Comparison of ENCODE assay signal across 26 cellular contexts in the genomic region with DNA sequence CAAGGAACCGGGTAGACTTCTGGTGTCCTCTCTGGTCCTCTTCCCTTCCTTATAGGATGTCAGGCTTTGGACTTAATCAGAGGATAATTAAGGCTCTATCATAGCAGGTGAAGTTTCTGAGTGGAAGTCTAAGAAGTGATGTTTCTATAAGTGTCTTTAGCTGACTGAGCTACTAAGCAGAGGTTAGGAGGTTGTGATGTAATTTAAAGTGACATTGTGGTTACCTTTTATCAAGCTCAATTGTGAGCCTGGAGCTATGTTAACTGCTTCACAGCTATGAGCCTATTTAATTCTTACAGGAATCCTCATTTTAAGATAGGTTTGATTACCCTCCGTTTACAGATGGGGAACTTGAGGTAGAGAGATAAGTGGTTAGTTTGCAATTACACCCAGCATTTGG.
DNase-seq lines count a peak whose midpoint lies in the region; ATAC-seq and TF ChIP-seq lines count a peak whose summit lies in the region.
"Had no signal": no experiment of that assay in that cellular context is flagged by ENCODE, and none has a peak within 500 bp of the region (broad histone marks: within the 10 kb centered on the region; RNA-seq: fewer than 3 reads in every experiment).

No MANE protein-coding gene starts in this region.

- peaks cover 73% of the 10 kb centered on the region for H3K4me1 ChIP-seq in cardiac muscle cell (ENCODE audit: low read depth)
- peaks cover 21% of the 10 kb centered on the region for H3K4me1 ChIP-seq in MM.1S (ENCODE audit: low read length)
- H3K4me1 ChIP-seq in mucosa of descending colon (ENCODE audit: low read depth), result no peaks in the 10 kb centered on the region
- H3K4me1 ChIP-seq: Caco-2, SJSA1 had no signal

- H3K36me3 Mint-ChIP-seq in activated B cell treated with CpG ODN at 0.5 μM for 24 hours (ENCODE audit: low read depth), result no peaks in the 10 kb centered on the region
- H3K36me3 Mint-ChIP-seq: CD4-positive, CD25-positive, alpha-beta regulatory T cell; IgD-negative memory B cell had no signal

- H3K9me3 Mint-ChIP-seq in activated B cell treated with CpG ODN at 0.5 μM for 24 hours, result no peaks in the 10 kb centered on the region

- H3K4me2 ChIP-seq in MM.1S (ENCODE audit: low read depth, low read length), result peak overlapping the region; percentile 65; the same call in 1 of the 2 replicates

- H3K27me3 ChIP-seq in cardiac muscle cell, result no peaks in the 10 kb centered on the region
- H3K27me3 ChIP-seq in MM.1S (replicated peaks; ENCODE audit: insufficient read depth, low read length), result no peaks in the 10 kb centered on the region
- H3K27me3 ChIP-seq: Peyer's patch, SJSA1 had no signal

- peak overlapping the region; percentile 39 for H3K4me3 Mint-ChIP-seq in activated B cell treated with CpG ODN at 0.5 μM for 24 hours
- H3K4me3 Mint-ChIP-seq: T-helper 17 cell had no signal

- ATAC-seq in Right ventricle myocardium superior (ENCODE audit: poor library complexity), result no peak
- ATAC-seq in activated B cell treated with CpG ODN at 0.5 μM for 24 hours (ENCODE audit: low read depth), result no peak
- ATAC-seq in mucosa of descending colon, result no peak
- ATAC-seq: T-helper 17 cell had no signal

- H3K9me3 ChIP-seq in cardiac muscle cell (ENCODE audit: low read depth) (no peaks in the 10 kb centered on the region), MM.1S (replicated peaks; ENCODE audit: insufficient read depth, low read length) (no peaks in the 10 kb centered on the region), mucosa of descending colon (no peaks in the 10 kb centered on the region)
- H3K9me3 ChIP-seq: Caco-2, Peyer's patch, SJSA1 had no signal

- H3F3A ChIP-seq in MM.1S (ENCODE audit: insufficient read depth, low read length), result no peaks in the 10 kb centered on the region

- peaks cover 61% of the 10 kb centered on the region for H3K4me1 Mint-ChIP-seq in activated B cell treated with CpG ODN at 0.5 μM for 24 hours
- H3K4me1 Mint-ChIP-seq: T-helper 17 cell had no signal

- CTCF ChIA-PET in activated B cell treated with CpG ODN at 0.5 μM for 24 hours (lab: Charles Lee), result no interaction called here

- H3K27ac ChIP-seq in cardiac muscle cell (peak overlapping the region; percentile 90), MM.1S (ENCODE audit: low read length) (no peak overlapping the region)
- H3K27ac ChIP-seq: Peyer's patch, SJSA1 had no signal

- H3K36me3 ChIP-seq in cardiac muscle cell, result no peaks in the 10 kb centered on the region
- H3K36me3 ChIP-seq in MM.1S (replicated peaks; ENCODE audit: insufficient read depth, low read length), result no peaks in the 10 kb centered on the region
- no peaks in the 10 kb centered on the region for H3K36me3 ChIP-seq in mucosa of descending colon (ENCODE audit: low read depth)
- H3K36me3 ChIP-seq: Peyer's patch, SJSA1 had no signal

- H4K20me1 ChIP-seq in MM.1S (ENCODE audit: insufficient read depth, low read length), result no peaks in the 10 kb centered on the region

- H3K27ac Mint-ChIP-seq in activated B cell treated with CpG ODN at 0.5 μM for 24 hours, result peak overlapping the region; percentile 74
- H3K27ac Mint-ChIP-seq: T-helper 17 cell had no signal

- TF ChIP-seq CTCF in cardiac muscle cell (IDR thresholded peaks at IDR 0.05; ENCODE audit: low read depth, low read length) (no peak), MM.1S (IDR thresholded peaks at IDR 0.05; ENCODE audit: low read length) (no peak), activated B cell treated with CpG ODN at 0.5 μM for 24 hours (IDR thresholded peaks at IDR 0.05) (no peak), mucosa of descending colon (IDR thresholded peaks at IDR 0.05) (no peak)

- no peak overlapping the region for H2AFZ ChIP-seq in MM.1S (ENCODE audit: low read length)

- H3K4me3 ChIP-seq in cardiac muscle cell (no peak overlapping the region), MM.1S (ENCODE audit: low read length) (no peak overlapping the region), mucosa of descending colon (no peak overlapping the region)
- H3K4me3 ChIP-seq: Peyer's patch, SJSA1 had no signal

- no peaks in the 10 kb centered on the region for H3K9me2 ChIP-seq in MM.1S (replicated peaks; ENCODE audit: insufficient read depth, low read length)

- DNase-seq in cardiac muscle cell (ENCODE audit: low read depth in 1 of 2, low spot score in 1 of 2), result no peak
- DNase-seq in Right ventricle myocardium superior, result no peak
- peak; percentile 7 for DNase-seq in MM.1S
- no peak for DNase-seq in activated B cell treated with CpG ODN at 0.5 μM for 24 hours
- DNase-seq in amniotic stem cell (lab: John Stamatoyannopoulos, UW), result no peak
- DNase-seq in ureter (ENCODE audit: low spot score), result no peak
- DNase-seq in mucosa of descending colon, result no peak
- DNase-seq in AG20443 (ENCODE audit: low spot score), result no peak
- DNase-seq: 8988T; Caco-2; CD4-positive, CD25-positive, alpha-beta regulatory T cell; DMS 273 treated with DMSO at 0.1 percent for 48 hours; EL; GF-D8; Karpas-422; NCI-H1048; NCI-H1417 treated with DMSO at 0.1 percent for 48 hours; NCI-H226; NCI-H510A treated with DMSO at 0.1 percent for 48 hours; NCI-H748 treated with DMSO at 0.1 percent for 48 hours; NK-92 treated with Interleukin-12 subunit alpha and Interleukin-12 subunit beta, amount 100 ng/mL, for 24 hours; Peyer's patch; SW 1271; T-helper 17 cell had no signal

- H3K9ac ChIP-seq in MM.1S (ENCODE audit: low read length), result no peak overlapping the region

- POLR2A ChIA-PET in activated B cell treated with CpG ODN at 0.5 μM for 24 hours (lab: Charles Lee), result interaction anchor here (1.6 kb wide), 1 partner anchor 9 kb away, joined by 8 read pairs; no protein-coding TSS in a partner anchor

- no peaks in the 10 kb centered on the region for H3K79me2 ChIP-seq in MM.1S (ENCODE audit: low read length)

- intact Hi-C loops in Right ventricle myocardium superior (cut with DNase I), result loop anchor here (10.0 kb wide), 1 partner anchor 61 kb away; no protein-coding TSS in a partner anchor
- intact Hi-C loops in activated B cell treated with CpG ODN at 0.5 μM for 24 hours (cut with micrococcal nuclease), result loop anchor here (5.0 kb wide), 1 partner anchor 44 kb away; no protein-coding TSS in a partner anchor
- intact Hi-C loops in mucosa of descending colon (cut with DNase I, micrococcal nuclease), result no loop called here

- no peaks in the 10 kb centered on the region for H3K27me3 Mint-ChIP-seq in activated B cell treated with CpG ODN at 0.5 μM for 24 hours
- H3K27me3 Mint-ChIP-seq: CD4-positive, CD25-positive, alpha-beta regulatory T cell had no signal

Comparison
In these comparisons a context has a peak if more than half of its experiments do, and no peak if none do; other contexts are left out.
1. intact Hi-C loops: an anchor here in Right ventricle myocardium superior (10.0 kb wide) and activated B cell treated with CpG ODN at 0.5 μM for 24 hours (5.0 kb wide); none called in mucosa of descending colon.